ENCODE assay signal across 7 cellular contexts in the genomic region with DNA sequence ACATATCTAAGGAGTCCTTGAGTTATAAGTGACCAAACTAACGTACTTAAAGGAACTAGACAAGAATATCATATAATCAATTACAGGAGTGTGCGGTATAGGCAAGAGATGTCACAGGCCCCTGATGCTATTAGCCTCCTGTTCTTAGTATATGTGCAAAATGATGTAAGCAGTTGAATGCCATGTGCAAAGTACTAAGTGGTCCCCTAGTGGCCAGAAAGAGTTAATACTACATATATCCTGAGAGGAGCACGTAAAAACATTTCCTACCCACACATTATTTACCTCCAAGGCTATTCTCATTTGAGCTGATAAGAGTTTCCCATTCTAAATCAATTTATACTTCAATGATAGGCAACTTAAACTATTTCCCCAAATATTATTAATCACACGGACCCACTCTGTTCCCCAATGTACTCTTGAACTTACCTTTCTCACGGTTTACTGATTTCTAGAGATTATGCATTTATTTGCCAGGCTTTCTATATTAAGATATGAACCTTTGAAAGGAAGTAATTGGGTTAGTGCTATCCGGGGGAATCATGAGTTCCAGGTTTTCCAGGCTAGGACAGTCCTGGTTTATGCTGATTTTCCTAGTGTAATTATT.
DNase-seq lines count a peak whose midpoint lies in the region; ATAC-seq, FAIRE-seq and TF ChIP-seq lines count a peak whose summit lies in the region.

No MANE protein-coding gene starts in this region.

- no peaks in the 10 kb centered on the region for H3K9me1 ChIP-seq in IMR-90 (ENCODE audit: insufficient read depth, low read length)

- H2BK20ac ChIP-seq in IMR-90 (ENCODE audit: low read depth, low read length) = no peak overlapping the region

- in situ Hi-C loops in GM13976 (cut with MboI; ENCODE audit: low sequenced_read_pairs, unreplicated experiment) = no loop called here
- in situ Hi-C loops in IMR-90 (cut with MboI; ENCODE audit: low sequenced_read_pairs) = no loop called here

- TF ChIP-seq CTCF in GM13976 (IDR thresholded peaks at IDR 0.05; ENCODE audit: borderline replicate concordance, control extremely low read depth, extremely low read depth, insufficient read depth, missing control alignments) (peak; percentile 46), IMR-90 (conservative IDR thresholded peaks at IDR 0.05; ENCODE audit: low read depth, low read length) (peak; percentile 65), fibroblast of villous mesenchyme (IDR thresholded peaks at IDR 0.05; ENCODE audit: insufficient read depth, low read depth, low read length) (peak; percentile 58)

- no peaks in the 10 kb centered on the region for H3K36me3 ChIP-seq in IMR-90 (ENCODE audit: control insufficient read depth, insufficient read depth, low read length)

- H4K8ac ChIP-seq in IMR-90 (ENCODE audit: low read depth in 2 of 2, low read length in 2 of 2) = no peak overlapping the region

- H3K27me3 ChIP-seq in IMR-90 (ENCODE audit: control insufficient read depth, insufficient read depth, low read length) = no peaks in the 10 kb centered on the region

- intact Hi-C loops in IMR-90 (cut with micrococcal nuclease) = loop anchor here (5.0 kb wide), 1 partner anchor 773 kb away; no protein-coding TSS in a partner anchor

- DNase-seq in GM13976 (ENCODE audit: low spot score) = peak; percentile 62
- peak; percentile 60 for DNase-seq in IMR-90
- DNase-seq in RCC 7860 (ENCODE audit: low spot score) = peak; percentile 57
- DNase-seq in fibroblast of villous mesenchyme (ENCODE audit: low read depth) = peak; percentile 36
- DNase-seq in NK-92 treated with Interleukin-12 subunit alpha and Interleukin-12 subunit beta, amount 100 ng/mL, for 24 hours (lab: John Stamatoyannopoulos, UW) = no peak
- no peak for DNase-seq in medulla oblongata (ENCODE audit: extremely low spot score)

- no peak overlapping the region for H3K23ac ChIP-seq in IMR-90 (ENCODE audit: low read depth, low read length)

- CTCF ChIA-PET in IMR-90 (lab: Yijun Ruan, JAX) = no interaction called here

- H3K18ac ChIP-seq in IMR-90 (ENCODE audit: low read depth, low read length) = no peak overlapping the region

- TF ChIP-seq POLR2A in IMR-90 (IDR thresholded peaks at IDR 0.05; ENCODE audit: low read depth, low read length) = no peak

- H3K9me3 ChIP-seq in IMR-90 (ENCODE audit: control insufficient read depth, insufficient read depth, low read length) = no peaks in the 10 kb centered on the region

- H2AK9ac ChIP-seq in IMR-90 (replicated peaks; ENCODE audit: low read depth, low read length, poor library complexity) = no peak overlapping the region

- no peak overlapping the region for H2BK120ac ChIP-seq in IMR-90 (ENCODE audit: low read depth, low read length)

- TF ChIP-seq RAD21 in IMR-90 (IDR thresholded peaks at IDR 0.05; ENCODE audit: low read length) = peak; percentile 56

- H4K91ac ChIP-seq in IMR-90 (ENCODE audit: insufficient read depth, low read depth, low read length) = no peak overlapping the region

- H3K4me3 ChIP-seq in IMR-90 (ENCODE audit: insufficient read depth, low read depth, low read length) (no peak overlapping the region), fibroblast of villous mesenchyme (ENCODE audit: low read depth, low read length) (no peak overlapping the region)

- H3K4me1 ChIP-seq in IMR-90 (ENCODE audit: control insufficient read depth, insufficient read depth, low read length) = no peaks in the 10 kb centered on the region

- H3K4ac ChIP-seq in IMR-90 (ENCODE audit: low read depth, low read length) = no peak overlapping the region

- ATAC-seq in GM21786 (IDR thresholded peaks at IDR 0.05; ENCODE audit: unreplicated experiment) (peak; percentile 99), IMR-90 (ENCODE audit: low read depth) (peak; percentile 85)

- H3K4me2 ChIP-seq in IMR-90 (ENCODE audit: low read depth, low read length) = no peak overlapping the region

- H4K5ac ChIP-seq in IMR-90 (ENCODE audit: low read depth, low read length) = no peak overlapping the region

- no peak overlapping the region for H2AFZ ChIP-seq in IMR-90 (replicated peaks; ENCODE audit: low read length, poor library complexity)

- dilution Hi-C loops in IMR-90 (cut with HindIII; ENCODE audit: low sequenced_read_pairs, unreplicated experiment) = no loop called here

- H3K14ac ChIP-seq in IMR-90 (replicated peaks; ENCODE audit: low read depth, low read length) = no peak overlapping the region

- H2AK5ac ChIP-seq in IMR-90 (ENCODE audit: low read depth, low read length) = no peak overlapping the region

- no peak for FAIRE-seq in RCC 7860 (lab: Jason Lieb, UNC)

- no TSS peak for BruUV-seq in IMR-90 (replicated peaks; lab: Mats Ljungman, UMichigan)

- POLR2A ChIA-PET in IMR-90 (lab: Charles Lee; ENCODE audit: unreplicated experiment) = no interaction called here

- no peaks in the 10 kb centered on the region for H3K79me1 ChIP-seq in IMR-90 (ENCODE audit: low read depth in 1 of 2, low read length in 2 of 2)

- H3K27ac ChIP-seq in IMR-90 (ENCODE audit: insufficient read depth, low read length) = no peak overlapping the region

- WGBS in IMR-90 (ENCODE audit: extremely low coverage in 2 of 2, insufficient read length in 1 of 2), 2 experiments = 0% methylated on average over 1 of the region's 6 CpGs; no CpG with 5 or more reads in 1 of the 2 experiments

- no peak overlapping the region for H2BK5ac ChIP-seq in IMR-90 (ENCODE audit: low read depth, low read length, poor library complexity, severe bottlenecking)

- no peak overlapping the region for H2BK15ac ChIP-seq in IMR-90 (ENCODE audit: low read depth, low read length)

- no peaks in the 10 kb centered on the region for H4K20me1 ChIP-seq in IMR-90 (ENCODE audit: insufficient read depth, low read length)

- H3K56ac ChIP-seq in IMR-90 (ENCODE audit: extremely low read depth, insufficient read depth, low read length) = no peak overlapping the region

- H3K9ac ChIP-seq in IMR-90 (ENCODE audit: low read depth, low read length) = no peak overlapping the region

TF ChIP-seq in IMR-90, 13 proteins besides CTCF, POLR2A, EP300 and RAD21:
- TF ChIP-seq FOS (IDR thresholded peaks at IDR 0.05; ENCODE audit: low read depth, low read length) (no peak), SMC3 (IDR thresholded peaks at IDR 0.05; ENCODE audit: low read depth, low read length) (peak; percentile 35)

Comparison
In these comparisons a context has a peak if more than half of its experiments do, and no peak if none do; other contexts are left out.
1. DNase-seq: peak in GM13976 (single experiment), IMR-90 (single experiment), RCC 7860 (single experiment) and fibroblast of villous mesenchyme (single experiment); none in NK-92 treated with Interleukin-12 subunit alpha and Interleukin-12 subunit beta, amount 100 ng/mL, for 24 hours (single experiment) and medulla oblongata (single experiment).
2. Peak in every context shown above with its lines, with median percentiles within 50 percentile points of each other: CTCF ChIP-seq.